In genomic region chr6:117229870-117230269, GRCh38 we compare ENCODE assay signal across 41 cellular contexts. TPM values are rescaled to one million over a fixed set of nuclear protein-coding genes. Genes with fewer than 3 reads are reported as not detected.
"Had no signal": no experiment of that assay in that cellular context is flagged by ENCODE, and none has a peak within 500 bp of the region (broad histone marks: within the 10 kb centered on the region; RNA-seq: fewer than 3 reads in every experiment).

No MANE protein-coding gene starts in this region.

- DNase-seq: activated effector memory CD4-positive, alpha-beta T cell treated with anti-CD3 and anti-CD28 coated beads, Interleukin-2, amount 50 U/mL, for 16 hours; activated effector memory CD4-positive, alpha-beta T cell treated with Interleukin-2 at 50 U/mL for 16 hours; activated gamma-delta T cell; activated gamma-delta T cell treated with Interleukin-2 at 50 U/mL for 16 hours; activated naive CD4-positive, alpha-beta T cell; activated naive CD4-positive, alpha-beta T cell treated with anti-CD3 and anti-CD28 coated beads for 36 hours; activated naive CD4-positive, alpha-beta T cell treated with anti-CD3 and anti-CD28 coated beads, Interleukin-2, amount 10 ng/mL, durations not matched to agents 7 days and 5 days; activated naive CD4-positive, alpha-beta T cell treated with anti-CD3 and anti-CD28 coated beads, Interleukin-2, amount 50 U/mL, for 16 hours; activated naive CD4-positive, alpha-beta T cell treated with Interleukin-2 at 50 U/mL for 16 hours; activated naive CD8-positive, alpha-beta T cell treated with anti-CD3 and anti-CD28 coated beads for 36 hours; activated naive CD8-positive, alpha-beta T cell treated with anti-CD3 and anti-CD28 coated beads, Interleukin-2, amount 10 ng/mL, durations not matched to agents 7 days and 5 days; activated naive CD8-positive, alpha-beta T cell treated with anti-CD3 and anti-CD28 coated beads, Interleukin-2, amount 50 U/mL, for 24 hours; activated T-cell treated with anti-CD3 and anti-CD28 coated beads, Interleukin-2, amount 50 U/mL, for 24 hours; activated T-cell treated with anti-CD3 and anti-CD28 coated beads, Interleukin-2, amount 50 U/mL, for 4 hours; activated T-cell treated with anti-CD3 and anti-CD28 coated beads, Interleukin-2, amount 50 U/mL, for 48 hours; activated T-cell treated with anti-CD3 and anti-CD28 coated beads, Interleukin-2, amount 50 U/mL, for 72 hours; adrenal gland; amniotic stem cell; amygdala; anterior cingulate cortex; aorta; body of pancreas; brain microvascular endothelial cell; caudate nucleus; central memory CD4-positive, alpha-beta T cell; cerebellar nuclear complex had no signal

- H3K4me3 ChIP-seq: adrenal gland, ascending aorta, body of pancreas, breast epithelium, cardiac muscle cell had no signal

- H3K9me3 Mint-ChIP-seq: activated T-helper 1 cell treated with anti-CD3 and anti-CD28 coated beads, Interleukin-12 subunit alpha, Interleukin-12 subunit beta, Interleukin-2, Interleukin-4 antibody, amounts not matched to agents 30 ng/mL and 10 ng/mL and 1 ng/mL, durations not matched to agents 14 hours and 24 hours and 36 hours had no signal

- ATAC-seq: activated naive CD4-positive, alpha-beta T cell treated with anti-CD3 and anti-CD28 coated beads, Interleukin-2, amount 50 U/mL, for 72 hours; activated naive CD8-positive, alpha-beta T cell treated with anti-CD3 and anti-CD28 coated beads, Interleukin-2, amount 50 U/mL, for 24 hours; activated T-cell treated with anti-CD3 and anti-CD28 coated beads, Interleukin-2, amount 50 U/mL, for 4 hours; activated T-cell treated with anti-CD3 and anti-CD28 coated beads, Interleukin-2, amount 50 U/mL, for 72 hours; activated T-helper 17 cell treated with anti-CD3 and anti-CD28 coated beads, Interleukin-2, amount 50 U/mL, for 72 hours; body of pancreas had no signal

- FAIRE-seq: astrocyte, bronchial epithelial cell had no signal

- H3K4me1 Mint-ChIP-seq: activated naive CD4-positive, alpha-beta T cell treated with anti-CD3 and anti-CD28 coated beads, Interleukin-2, amount 10 ng/mL, durations not matched to agents 7 days and 5 days; activated naive CD4-positive, alpha-beta T cell treated with anti-CD3 and anti-CD28 coated beads, Interleukin-2, amount 50 U/mL, for 24 hours; activated naive CD8-positive, alpha-beta T cell treated with anti-CD3 and anti-CD28 coated beads for 36 hours; activated naive CD8-positive, alpha-beta T cell treated with anti-CD3 and anti-CD28 coated beads, Interleukin-2, amount 10 ng/mL, durations not matched to agents 7 days and 5 days; activated naive CD8-positive, alpha-beta T cell treated with anti-CD3 and anti-CD28 coated beads, Interleukin-2, amount 50 U/mL, for 24 hours; activated T-helper 17 cell treated with anti-CD3 and anti-CD28 coated beads, Interleukin-2, amount 50 U/mL, for 72 hours; central memory CD8-positive, alpha-beta T cell had no signal

- H3K36me3 Mint-ChIP-seq: activated naive CD4-positive, alpha-beta T cell treated with anti-CD3 and anti-CD28 coated beads, Interleukin-2, amount 10 ng/mL, durations not matched to agents 7 days and 5 days; activated naive CD4-positive, alpha-beta T cell treated with anti-CD3 and anti-CD28 coated beads, Interleukin-2, amount 50 U/mL, for 24 hours; activated naive CD4-positive, alpha-beta T cell treated with anti-CD3 and anti-CD28 coated beads, Interleukin-2, amount 50 U/mL, for 72 hours; activated naive CD8-positive, alpha-beta T cell; activated naive CD8-positive, alpha-beta T cell treated with anti-CD3 and anti-CD28 coated beads for 36 hours; activated naive CD8-positive, alpha-beta T cell treated with anti-CD3 and anti-CD28 coated beads, Interleukin-2, amount 10 ng/mL, durations not matched to agents 7 days and 5 days; brain had no signal

- H3K27me3 Mint-ChIP-seq: activated naive CD4-positive, alpha-beta T cell treated with anti-CD3 and anti-CD28 coated beads, Interleukin-2, amount 10 ng/mL, durations not matched to agents 7 days and 5 days; activated naive CD8-positive, alpha-beta T cell treated with anti-CD3 and anti-CD28 coated beads, Interleukin-2, amount 10 ng/mL, durations not matched to agents 7 days and 5 days; activated naive CD8-positive, alpha-beta T cell treated with anti-CD3 and anti-CD28 coated beads, Interleukin-2, amount 50 U/mL, for 24 hours had no signal

- H3K36me3 ChIP-seq: adrenal gland, ascending aorta, brain microvascular endothelial cell, breast epithelium, cardiac muscle cell had no signal

- H3K27ac ChIP-seq: adrenal gland, ascending aorta, body of pancreas, brain microvascular endothelial cell, breast epithelium, cardiac muscle cell had no signal

- H3K4me1 ChIP-seq: adrenal gland, ascending aorta, body of pancreas, breast epithelium had no signal

- H3K27ac Mint-ChIP-seq: activated naive CD4-positive, alpha-beta T cell treated with anti-CD3 and anti-CD28 coated beads for 36 hours; activated naive CD4-positive, alpha-beta T cell treated with anti-CD3 and anti-CD28 coated beads, Interleukin-2, amount 10 ng/mL, durations not matched to agents 7 days and 5 days; activated naive CD4-positive, alpha-beta T cell treated with anti-CD3 and anti-CD28 coated beads, Interleukin-2, amount 50 U/mL, for 24 hours; activated naive CD4-positive, alpha-beta T cell treated with anti-CD3 and anti-CD28 coated beads, Interleukin-2, amount 50 U/mL, for 72 hours; activated naive CD8-positive, alpha-beta T cell; activated naive CD8-positive, alpha-beta T cell treated with anti-CD3 and anti-CD28 coated beads for 36 hours; activated naive CD8-positive, alpha-beta T cell treated with anti-CD3 and anti-CD28 coated beads, Interleukin-2, amount 10 ng/mL, durations not matched to agents 7 days and 5 days; activated naive CD8-positive, alpha-beta T cell treated with anti-CD3 and anti-CD28 coated beads, Interleukin-2, amount 50 U/mL, for 24 hours; activated T-cell treated with anti-CD3 and anti-CD28 coated beads, Interleukin-2, amount 50 U/mL, for 24 hours; activated T-cell treated with anti-CD3 and anti-CD28 coated beads, Interleukin-2, amount 50 U/mL, for 72 hours; activated T-helper 1 cell treated with anti-CD3 and anti-CD28 coated beads, Interleukin-12 subunit alpha, Interleukin-12 subunit beta, Interleukin-2, Interleukin-4 antibody, amounts not matched to agents 30 ng/mL and 10 ng/mL and 1 ng/mL, durations not matched to agents 14 hours and 24 hours and 36 hours; activated T-helper 17 cell treated with anti-CD3 and anti-CD28 coated beads, Interleukin-2, amount 50 U/mL, for 72 hours; activated T-helper 2 cell treated with anti-CD3 and anti-CD28 coated beads, Interferon-gamma antibody, Interleukin-2, Interleukin-4, amounts not matched to agents 10 μg/mL and 5 μg/mL and 100 μg/mL, durations not matched to agents 14 hours and 24 hours and 36 hours; brain had no signal

- H3K9me3 ChIP-seq: adrenal gland, ascending aorta, body of pancreas had no signal

- H3K27me3 ChIP-seq: adrenal gland, ascending aorta, body of pancreas, brain microvascular endothelial cell, breast epithelium, cardiac muscle cell had no signal

- H3K4me3 Mint-ChIP-seq: activated naive CD4-positive, alpha-beta T cell treated with anti-CD3 and anti-CD28 coated beads for 36 hours; activated naive CD4-positive, alpha-beta T cell treated with anti-CD3 and anti-CD28 coated beads, Interleukin-2, amount 10 ng/mL, durations not matched to agents 7 days and 5 days; activated naive CD4-positive, alpha-beta T cell treated with anti-CD3 and anti-CD28 coated beads, Interleukin-2, amount 50 U/mL, for 24 hours; activated naive CD8-positive, alpha-beta T cell; activated naive CD8-positive, alpha-beta T cell treated with anti-CD3 and anti-CD28 coated beads for 36 hours; activated naive CD8-positive, alpha-beta T cell treated with anti-CD3 and anti-CD28 coated beads, Interleukin-2, amount 10 ng/mL, durations not matched to agents 7 days and 5 days; activated naive CD8-positive, alpha-beta T cell treated with anti-CD3 and anti-CD28 coated beads, Interleukin-2, amount 50 U/mL, for 24 hours; activated T-cell treated with anti-CD3 and anti-CD28 coated beads, Interleukin-2, amount 50 U/mL, for 24 hours; activated T-cell treated with anti-CD3 and anti-CD28 coated beads, Interleukin-2, amount 50 U/mL, for 4 hours; activated T-cell treated with anti-CD3 and anti-CD28 coated beads, Interleukin-2, amount 50 U/mL, for 72 hours; activated T-helper 1 cell treated with anti-CD3 and anti-CD28 coated beads, Interleukin-12 subunit alpha, Interleukin-12 subunit beta, Interleukin-2, Interleukin-4 antibody, amounts not matched to agents 30 ng/mL and 10 ng/mL and 1 ng/mL, durations not matched to agents 14 hours and 24 hours and 36 hours; activated T-helper 17 cell treated with anti-CD3 and anti-CD28 coated beads, Interleukin-2, amount 50 U/mL, for 72 hours; brain; central memory CD8-positive, alpha-beta T cell had no signal

RNA-seq across cellular contexts. Expression of gene VGLL2, which starts 35.5 kb away (rescaled TPM):
- total RNA-seq: activated naive CD4-positive, alpha-beta T cell treated with anti-CD3 and anti-CD28 coated beads for 36 hours; activated naive CD4-positive, alpha-beta T cell treated with anti-CD3 and anti-CD28 coated beads, Interleukin-2, amount 50 U/mL, for 72 hours; activated naive CD8-positive, alpha-beta T cell treated with anti-CD3 and anti-CD28 coated beads for 36 hours; activated naive CD8-positive, alpha-beta T cell treated with anti-CD3 and anti-CD28 coated beads, Interleukin-2, amount 10 ng/mL, durations not matched to agents 7 days and 5 days; activated T-cell treated with anti-CD3 and anti-CD28 coated beads, Interleukin-2, amount 50 U/mL, for 4 hours; activated T-cell treated with anti-CD3 and anti-CD28 coated beads, Interleukin-2, amount 50 U/mL, for 72 hours; activated T-helper 1 cell treated with anti-CD3 and anti-CD28 coated beads, Interleukin-12 subunit alpha, Interleukin-12 subunit beta, Interleukin-2, Interleukin-4 antibody, amounts not matched to agents 30 ng/mL and 10 ng/mL and 1 ng/mL, durations not matched to agents 14 hours and 24 hours and 36 hours; activated T-helper 17 cell treated with anti-CD3 and anti-CD28 coated beads, Interleukin-2, amount 50 U/mL, for 72 hours; activated T-helper 2 cell treated with anti-CD3 and anti-CD28 coated beads, Interferon-gamma antibody, Interleukin-2, Interleukin-4, amounts not matched to agents 10 μg/mL and 5 μg/mL and 100 μg/mL, durations not matched to agents 14 hours and 24 hours and 36 hours; adrenal gland; aorta; ascending aorta; breast epithelium; bronchial epithelial cell; cardiac muscle cell; cerebellum; chondrocyte had no signal
- polyA plus RNA-seq: adrenal gland, aorta, cardiac muscle cell had no signal
